Comparison of ENCODE assay signal across 1 cellular context in the genomic region with DNA sequence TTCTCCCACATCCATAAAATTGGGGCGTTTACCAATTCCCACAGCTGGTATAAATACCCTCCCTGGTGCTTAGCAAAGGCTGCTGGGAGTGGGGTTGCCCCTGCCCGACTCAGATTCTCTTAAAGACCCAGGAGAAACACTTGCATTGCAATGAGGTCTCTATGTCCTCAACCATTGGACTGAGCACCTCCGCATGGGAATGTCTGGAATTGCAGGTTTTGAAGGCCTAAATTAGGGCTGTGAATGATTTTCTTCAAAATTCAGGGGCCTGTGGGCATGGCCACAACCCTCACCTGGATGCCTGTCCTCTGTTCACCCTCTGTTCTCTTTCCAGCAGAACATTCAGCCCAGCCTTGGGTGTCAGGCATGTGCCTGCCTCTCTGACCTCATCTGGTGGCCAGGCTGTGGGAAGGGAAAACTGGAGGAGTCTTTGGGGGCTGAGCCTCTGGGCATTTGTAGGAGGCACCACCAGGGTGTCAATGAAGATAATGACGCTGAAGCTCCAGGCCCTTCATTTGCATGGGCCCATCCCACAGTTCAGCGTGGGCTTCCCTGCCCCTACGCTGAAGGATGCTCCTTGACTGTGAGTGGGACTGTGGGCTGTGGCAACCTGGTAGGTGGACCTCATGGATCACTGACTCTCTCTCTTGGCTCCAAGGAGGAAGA.
TF ChIP-seq lines count a peak whose summit lies in the region.

No MANE protein-coding gene starts in this region.

TF ChIP-seq in IMR-90, 13 proteins besides CTCF, POLR2A, EP300 and RAD21:
- no peak for TF ChIP-seq SMC3 (IDR thresholded peaks at IDR 0.05; ENCODE audit: low read depth, low read length)
- no peak for TF ChIP-seq FOS (IDR thresholded peaks at IDR 0.05; ENCODE audit: low read depth, low read length)
- no peak for TF ChIP-seq MAZ (IDR thresholded peaks at IDR 0.05; ENCODE audit: borderline replicate concordance, low read depth, low read length)
- TF ChIP-seq MAFK (IDR thresholded peaks at IDR 0.05; ENCODE audit: low read depth, low read length): no peak
- TF ChIP-seq RCOR1 (IDR thresholded peaks at IDR 0.05; ENCODE audit: insufficient replicate concordance, low read length): no peak
- no peak for TF ChIP-seq CHD1 (IDR thresholded peaks at IDR 0.05; ENCODE audit: low read depth, low read length)
- TF ChIP-seq, protein P1, sequence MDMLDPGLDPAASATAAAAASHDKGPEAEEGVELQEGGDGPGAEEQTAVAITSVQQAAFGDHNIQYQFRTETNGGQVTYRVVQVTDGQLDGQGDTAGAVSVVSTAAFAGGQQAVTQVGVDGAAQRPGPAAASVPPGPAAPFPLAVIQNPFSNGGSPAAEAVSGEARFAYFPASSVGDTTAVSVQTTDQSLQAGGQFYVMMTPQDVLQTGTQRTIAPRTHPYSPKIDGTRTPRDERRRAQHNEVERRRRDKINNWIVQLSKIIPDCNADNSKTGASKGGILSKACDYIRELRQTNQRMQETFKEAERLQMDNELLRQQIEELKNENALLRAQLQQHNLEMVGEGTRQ (IDR thresholded peaks at IDR 0.05; ENCODE audit: low read depth, low read length): no peak
- TF ChIP-seq NFE2L2 (IDR thresholded peaks at IDR 0.05; ENCODE audit: low read depth, low read length): no peak
- no peak for TF ChIP-seq MXI1 (IDR thresholded peaks at IDR 0.05; ENCODE audit: borderline replicate concordance, low read depth, low read length)
- TF ChIP-seq RFX5 (IDR thresholded peaks at IDR 0.05; ENCODE audit: low read depth, low read length): no peak
- TF ChIP-seq BHLHE40 (IDR thresholded peaks at IDR 0.05; ENCODE audit: low read depth, low read length): no peak
- TF ChIP-seq, protein P2, sequence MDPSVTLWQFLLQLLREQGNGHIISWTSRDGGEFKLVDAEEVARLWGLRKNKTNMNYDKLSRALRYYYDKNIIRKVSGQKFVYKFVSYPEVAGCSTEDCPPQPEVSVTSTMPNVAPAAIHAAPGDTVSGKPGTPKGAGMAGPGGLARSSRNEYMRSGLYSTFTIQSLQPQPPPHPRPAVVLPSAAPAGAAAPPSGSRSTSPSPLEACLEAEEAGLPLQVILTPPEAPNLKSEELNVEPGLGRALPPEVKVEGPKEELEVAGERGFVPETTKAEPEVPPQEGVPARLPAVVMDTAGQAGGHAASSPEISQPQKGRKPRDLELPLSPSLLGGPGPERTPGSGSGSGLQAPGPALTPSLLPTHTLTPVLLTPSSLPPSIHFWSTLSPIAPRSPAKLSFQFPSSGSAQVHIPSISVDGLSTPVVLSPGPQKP (IDR thresholded peaks at IDR 0.05; ENCODE audit: borderline replicate concordance, low read depth, low read length): no peak
- TF ChIP-seq CEBPB (IDR thresholded peaks at IDR 0.05; ENCODE audit: low read depth, low read length): no peak
TF ChIP-seq in IMR-90: peak in this region for 0.
